Comparison of ENCODE assay signal across 23 cellular contexts in the genomic region with DNA sequence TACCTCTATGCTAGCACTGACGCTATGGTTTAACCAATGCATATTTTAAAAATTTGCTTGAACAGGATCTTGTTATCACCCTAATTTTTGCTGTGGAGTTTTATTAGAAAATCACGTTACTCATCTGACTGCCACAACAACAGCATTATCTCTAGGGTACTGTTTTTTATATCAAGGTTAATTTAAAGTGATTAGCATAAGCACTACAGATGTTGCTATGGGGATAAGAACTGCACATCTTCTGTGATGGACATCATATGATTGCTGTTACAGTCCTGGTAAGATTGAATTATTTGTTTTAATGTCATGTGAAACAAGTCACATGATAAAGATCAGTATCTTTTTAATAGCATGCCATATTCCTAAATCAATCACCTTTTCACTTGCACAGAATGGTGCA.
A peak's percentile ranks its signal among the peaks of the same experiment; 100 is the strongest.
DNase-seq lines count a peak whose midpoint lies in the region; ATAC-seq and TF ChIP-seq lines count a peak whose summit lies in the region.
"Had no signal": no experiment of that assay in that cellular context is flagged by ENCODE, and none has a peak within 500 bp of the region (broad histone marks: within the 10 kb centered on the region; RNA-seq: fewer than 3 reads in every experiment).

No MANE protein-coding gene starts in this region.

- H3K36me3 ChIP-seq in SK-N-SH (replicated peaks in 1 of 2; ENCODE audit: control insufficient read depth in 1 of 2, insufficient read depth in 2 of 2, low read length in 1 of 2) (no peaks in the 10 kb centered on the region), neural cell (ENCODE audit: insufficient read depth, low read length) (no peaks in the 10 kb centered on the region)
- H3K36me3 ChIP-seq: BE2C had no signal

- H3K9me3 ChIP-seq in SK-N-SH (no peaks in the 10 kb centered on the region), neural cell (ENCODE audit: low read length) (no peaks in the 10 kb centered on the region)
- H3K9me3 ChIP-seq: BE2C had no signal

- H3K9ac ChIP-seq in SK-N-SH, result no peak overlapping the region
- H3K9ac ChIP-seq in neural cell (ENCODE audit: low read length), result no peak overlapping the region
- H3K9ac ChIP-seq: BLaER1 had no signal

- CTCF ChIA-PET in SK-N-SH (lab: Yijun Ruan, JAX), result interaction anchor here (1.1 kb wide), 1 partner anchor 23 kb away, joined by 4 read pairs; no protein-coding TSS in a partner anchor
- CTCF ChIA-PET in activated CD8-positive, alpha-beta memory T cell treated with anti-CD3 and anti-CD28 coated beads, Interleukin-2, amount 10 ng/mL, durations not matched to agents 7 days and 5 days (lab: Charles Lee), result no interaction called here

- DNase-seq in SK-N-DZ (ENCODE audit: low spot score), result peak; percentile 70
- peak; percentile 59 for DNase-seq in SK-N-SH
- no peak for DNase-seq in activated CD8-positive, alpha-beta memory T cell treated with anti-CD3 and anti-CD28 coated beads, Interleukin-2, amount 10 ng/mL, durations not matched to agents 7 days and 5 days
- no peak for DNase-seq in stimulated activated naive B cell treated with anti-CD40 and anti-IgM and Interleukin-4, amounts not matched to agents 10 μg/mL and 1 μg/mL and 100 μg/mL, for 72 hours
- DNase-seq: 8988T; ACHN; BE2C; C1 segment of cervical spinal cord; CD4-positive, alpha-beta memory T cell; CD4-positive, CD25-positive, alpha-beta regulatory T cell; CD8-positive, alpha-beta memory T cell; COR-L47; DMS 273 treated with DMSO at 0.1 percent for 48 hours; DMS153; DMS53; DMS79; DND-41; EL; GDM1 had no signal

- H2AFZ ChIP-seq in SK-N-SH (ENCODE audit: low read depth) (no peak overlapping the region), neural cell (ENCODE audit: low read depth, low read length) (no peak overlapping the region)

- TF ChIP-seq CTCF in SK-N-SH (IDR thresholded peaks at IDR 0.05), result no peak
- TF ChIP-seq CTCF in neural cell (IDR thresholded peaks at IDR 0.05; ENCODE audit: poor library complexity, severe bottlenecking), result no peak

- peak overlapping the region in 1 of 2 experiments; percentile 77; a peak in 2 of 4 replicates for H3K27ac ChIP-seq in SK-N-SH (ENCODE audit: low read depth in 2 of 2, low read length in 1 of 2)
- no peak overlapping the region for H3K27ac ChIP-seq in neural cell (ENCODE audit: low read length)
- H3K27ac ChIP-seq: BLaER1 had no signal

- H3F3A ChIP-seq in SK-N-SH (replicated peaks; ENCODE audit: insufficient read depth) (no peaks in the 10 kb centered on the region), neural cell (ENCODE audit: insufficient read depth, low read length, poor library complexity, severe bottlenecking) (no peaks in the 10 kb centered on the region)

- no peaks in the 10 kb centered on the region for H3K4me1 Mint-ChIP-seq in activated CD8-positive, alpha-beta memory T cell treated with anti-CD3 and anti-CD28 coated beads, Interleukin-2, amount 10 ng/mL, durations not matched to agents 7 days and 5 days
- H3K4me1 Mint-ChIP-seq in stimulated activated naive B cell treated with anti-CD40 and anti-IgM and Interleukin-4, amounts not matched to agents 10 μg/mL and 1 μg/mL and 100 μg/mL, for 72 hours, result no peaks in the 10 kb centered on the region
- H3K4me1 Mint-ChIP-seq: CD14-positive monocyte; CD4-positive, alpha-beta memory T cell; CD4-positive, CD25-positive, alpha-beta regulatory T cell; CD8-positive, alpha-beta memory T cell had no signal

- H3K4me2 ChIP-seq in SK-N-SH, result no peak overlapping the region
- H3K4me2 ChIP-seq in neural cell (ENCODE audit: low read length), result no peak overlapping the region
- H3K4me2 ChIP-seq: BLaER1 had no signal

- H3K4me1 ChIP-seq in SK-N-SH (ENCODE audit: control insufficient read depth in 1 of 2, insufficient read depth in 2 of 2, low read depth in 1 of 2, low read length in 1 of 2), result peaks cover 0 to 6% of the 10 kb centered on the region in 2 experiments; a peak in 2 of 4 replicates
- H3K4me1 ChIP-seq: BLaER1 had no signal

- 17% methylated on average over 2 of the region's 2 CpGs for WGBS in SK-N-SH (ENCODE audit: low lambda C conversion rate)

- H3K9me2 ChIP-seq in SK-N-SH, result no peaks in the 10 kb centered on the region
- H3K9me2 ChIP-seq in neural cell (ENCODE audit: insufficient read depth, low read length), result no peaks in the 10 kb centered on the region

- peaks cover 6% of the 10 kb centered on the region for H3K9me3 Mint-ChIP-seq in activated CD8-positive, alpha-beta memory T cell treated with anti-CD3 and anti-CD28 coated beads, Interleukin-2, amount 10 ng/mL, durations not matched to agents 7 days and 5 days (ENCODE audit: low read depth)
- H3K9me3 Mint-ChIP-seq in stimulated activated naive B cell treated with anti-CD40 and anti-IgM and Interleukin-4, amounts not matched to agents 10 μg/mL and 1 μg/mL and 100 μg/mL, for 72 hours, result peaks cover 2 to 5% of the 10 kb centered on the region in 2 donors

- H4K20me1 ChIP-seq in SK-N-SH (ENCODE audit: insufficient read depth) (no peaks in the 10 kb centered on the region), neural cell (ENCODE audit: insufficient read depth) (no peaks in the 10 kb centered on the region)
- H4K20me1 ChIP-seq: BLaER1 had no signal

- TF ChIP-seq EP300 in SK-N-SH (IDR thresholded peaks at IDR 0.05; ENCODE audit: borderline replicate concordance in 1 of 2, low read depth in 1 of 2, low read length in 1 of 2), result peak in 1 of 2 experiments; percentile 95; a peak in 2 of 4 replicates
- no peak for TF ChIP-seq EP300 in neural cell (conservative IDR thresholded peaks at IDR 0.05; ENCODE audit: poor library complexity, severe bottlenecking)

- no peak overlapping the region for H3K27ac Mint-ChIP-seq in activated CD8-positive, alpha-beta memory T cell treated with anti-CD3 and anti-CD28 coated beads, Interleukin-2, amount 10 ng/mL, durations not matched to agents 7 days and 5 days
- no peak overlapping the region for H3K27ac Mint-ChIP-seq in stimulated activated naive B cell treated with anti-CD40 and anti-IgM and Interleukin-4, amounts not matched to agents 10 μg/mL and 1 μg/mL and 100 μg/mL, for 72 hours
- H3K27ac Mint-ChIP-seq: CD14-positive monocyte; CD4-positive, CD25-positive, alpha-beta regulatory T cell; CD8-positive, alpha-beta memory T cell had no signal

- no peaks in the 10 kb centered on the region for H3K36me3 Mint-ChIP-seq in activated CD8-positive, alpha-beta memory T cell treated with anti-CD3 and anti-CD28 coated beads, Interleukin-2, amount 10 ng/mL, durations not matched to agents 7 days and 5 days
- no peaks in the 10 kb centered on the region for H3K36me3 Mint-ChIP-seq in stimulated activated naive B cell treated with anti-CD40 and anti-IgM and Interleukin-4, amounts not matched to agents 10 μg/mL and 1 μg/mL and 100 μg/mL, for 72 hours
- H3K36me3 Mint-ChIP-seq: CD14-positive monocyte; CD4-positive, alpha-beta memory T cell; CD4-positive, CD25-positive, alpha-beta regulatory T cell; CD8-positive, alpha-beta memory T cell had no signal

- POLR2A ChIA-PET in SK-N-SH (lab: Yijun Ruan, JAX), result no interaction called here

- no peaks in the 10 kb centered on the region for H3K27me3 Mint-ChIP-seq in activated CD8-positive, alpha-beta memory T cell treated with anti-CD3 and anti-CD28 coated beads, Interleukin-2, amount 10 ng/mL, durations not matched to agents 7 days and 5 days
- no peaks in the 10 kb centered on the region for H3K27me3 Mint-ChIP-seq in stimulated activated naive B cell treated with anti-CD40 and anti-IgM and Interleukin-4, amounts not matched to agents 10 μg/mL and 1 μg/mL and 100 μg/mL, for 72 hours
- H3K27me3 Mint-ChIP-seq: CD4-positive, alpha-beta memory T cell; CD4-positive, CD25-positive, alpha-beta regulatory T cell; CD8-positive, alpha-beta memory T cell had no signal

- no peak for ATAC-seq in activated CD8-positive, alpha-beta memory T cell treated with anti-CD3 and anti-CD28 coated beads, Interleukin-2, amount 10 ng/mL, durations not matched to agents 7 days and 5 days
- ATAC-seq in stimulated activated naive B cell treated with anti-CD40 and anti-IgM and Interleukin-4, amounts not matched to agents 10 μg/mL and 1 μg/mL and 100 μg/mL, for 72 hours (replicated peaks), result no peak
- ATAC-seq: GM12878 had no signal

- TF ChIP-seq RAD21 in SK-N-SH (IDR thresholded peaks at IDR 0.05; ENCODE audit: low read length) (peak; percentile 28), neural cell (conservative IDR thresholded peaks at IDR 0.05) (no peak)

- H3K4me3 ChIP-seq in SK-N-SH (ENCODE audit: low read depth in 2 of 2, low read length in 1 of 2), result no peak overlapping the region
- H3K4me3 ChIP-seq in neural cell (ENCODE audit: low read length), result peak overlapping the region; percentile 5
- H3K4me3 ChIP-seq: BLaER1, GM12878 had no signal

- H3K4me3 Mint-ChIP-seq in activated CD8-positive, alpha-beta memory T cell treated with anti-CD3 and anti-CD28 coated beads, Interleukin-2, amount 10 ng/mL, durations not matched to agents 7 days and 5 days, result no peak overlapping the region
- H3K4me3 Mint-ChIP-seq in stimulated activated naive B cell treated with anti-CD40 and anti-IgM and Interleukin-4, amounts not matched to agents 10 μg/mL and 1 μg/mL and 100 μg/mL, for 72 hours, result no peak overlapping the region
- H3K4me3 Mint-ChIP-seq: CD14-positive monocyte; CD4-positive, alpha-beta memory T cell; CD4-positive, CD25-positive, alpha-beta regulatory T cell; CD8-positive, alpha-beta memory T cell had no signal

- H3K79me2 ChIP-seq in SK-N-SH (ENCODE audit: insufficient read depth) (no peaks in the 10 kb centered on the region), neural cell (replicated peaks; ENCODE audit: insufficient read depth, low read length) (no peaks in the 10 kb centered on the region)

- H3K27me3 ChIP-seq in SK-N-SH (ENCODE audit: insufficient read depth), result no peaks in the 10 kb centered on the region
- no peaks in the 10 kb centered on the region for H3K27me3 ChIP-seq in neural cell (ENCODE audit: insufficient read depth, low read depth, low read length)
- H3K27me3 ChIP-seq: BE2C, BLaER1 had no signal

TF ChIP-seq in SK-N-SH, 30 proteins besides CTCF, POLR2A, EP300 and RAD21 (continues in another document):
- no peak for TF ChIP-seq EZH2phosphoT487 (IDR thresholded peaks at IDR 0.05; ENCODE audit: borderline replicate concordance, low read depth)
- TF ChIP-seq RCOR1 (IDR thresholded peaks at IDR 0.05; ENCODE audit: low read length), result peak; percentile 86
- TF ChIP-seq CHD2 (IDR thresholded peaks at IDR 0.05; ENCODE audit: low read length, partially characterized antibody), result peak; percentile 75

TF ChIP-seq in neural cell, 6 proteins besides CTCF, POLR2A, EP300 and RAD21 (continues in another document):
- no peak for TF ChIP-seq TAF1 (IDR thresholded peaks at IDR 0.05; ENCODE audit: low read depth)
- TF ChIP-seq SMC3 (conservative IDR thresholded peaks at IDR 0.05; ENCODE audit: poor library complexity), result no peak

Comparison
In these comparisons a context has a peak if more than half of its experiments do, and no peak if none do; other contexts are left out.
1. DNase-seq: peak in SK-N-DZ (single experiment) and SK-N-SH (single experiment); none in activated CD8-positive, alpha-beta memory T cell treated with anti-CD3 and anti-CD28 coated beads, Interleukin-2, amount 10 ng/mL, durations not matched to agents 7 days and 5 days (single experiment) and stimulated activated naive B cell treated with anti-CD40 and anti-IgM and Interleukin-4, amounts not matched to agents 10 μg/mL and 1 μg/mL and 100 μg/mL, for 72 hours (single experiment).